Comparison of ENCODE assay signal across 8 cellular contexts in the genomic region with DNA sequence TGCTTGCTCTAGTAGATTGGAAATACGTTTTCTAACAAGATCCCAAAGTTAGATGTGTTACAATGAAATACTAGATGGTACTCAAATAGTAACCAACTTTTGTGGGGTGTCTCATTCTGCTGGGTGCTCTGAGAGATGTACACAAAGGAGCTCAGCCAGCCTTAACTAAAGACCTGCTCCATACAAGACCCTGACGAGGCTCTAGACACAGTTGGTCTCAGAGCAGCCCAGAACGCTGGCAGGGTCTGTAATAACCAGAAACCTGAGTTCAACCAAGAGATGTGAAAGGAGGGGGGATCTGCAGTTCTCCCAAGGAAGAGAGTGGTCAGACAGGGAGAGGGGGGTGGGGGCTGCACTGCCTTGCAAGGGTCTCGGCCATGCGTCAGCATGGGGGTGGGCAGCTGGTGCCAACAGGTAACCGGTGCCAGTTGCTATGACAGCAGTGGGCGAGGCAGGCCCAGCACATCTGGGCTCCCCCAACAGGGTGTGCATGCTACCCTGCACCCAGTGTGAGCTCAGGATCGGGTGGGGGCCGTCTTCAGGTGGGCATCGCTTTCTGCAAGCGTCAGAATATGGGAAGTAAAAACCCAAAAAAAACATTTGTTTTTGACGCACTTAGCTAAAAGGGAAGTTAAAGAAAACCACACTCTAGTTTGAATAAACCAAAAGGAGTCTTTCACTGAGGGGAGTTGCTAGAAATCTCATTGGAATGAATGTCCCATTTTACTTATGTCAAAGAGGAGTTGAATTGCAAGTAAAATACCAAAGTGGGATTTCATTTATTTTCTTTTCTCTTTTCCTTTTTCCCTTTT.
DNase-seq lines count a peak whose midpoint lies in the region; ATAC-seq and TF ChIP-seq lines count a peak whose summit lies in the region.

No MANE protein-coding gene starts in this region.

- peaks cover 0 to 18% (median 0%) of the 10 kb centered on the region in 3 donors for H3K36me3 ChIP-seq in Peyer's patch

- H3K9me3 ChIP-seq in Peyer's patch: no peaks in the 10 kb centered on the region

- DNase-seq in Peyer's patch (peak in 2 of 3 donors; percentile 91 to 93), left colon (peak in 1 of 2 donors; percentile 57), iPS-NIHi7 (ENCODE audit: extremely low spot score) (no peak), NCI-H446 treated with DMSO at 0.1 percent for 48 hours (lab: John Stamatoyannopoulos, UW) (no peak), iPS-NIHi11 (ENCODE audit: low spot score) (no peak), H4 (ENCODE audit: low spot score) (no peak)

- no peak for TF ChIP-seq POLR2A in Peyer's patch (IDR thresholded peaks at IDR 0.05)

- H3K4me3 ChIP-seq in Peyer's patch: peak overlapping the region in 1 of 4 donors; percentile 3

- TF ChIP-seq CTCF in Peyer's patch (IDR thresholded peaks at IDR 0.05): no peak

- intact Hi-C loops in left colon (cut with DNase I, micrococcal nuclease): no loop called here

- peaks cover 0 to 26% (median 12%) of the 10 kb centered on the region in 4 donors for H3K4me1 ChIP-seq in Peyer's patch

- ATAC-seq in GM18519 (IDR thresholded peaks at IDR 0.05; ENCODE audit: low FRiP score, unreplicated experiment) (peak; percentile 28), HG02678 (IDR thresholded peaks at IDR 0.05; ENCODE audit: unreplicated experiment) (peak; percentile 41), left colon (peak; percentile 6)

- no peaks in the 10 kb centered on the region for H3K27me3 ChIP-seq in Peyer's patch

- peak overlapping the region; percentile 54 to 85 (median 74) for H3K27ac ChIP-seq in Peyer's patch

Comparison
In these comparisons a context has a peak if more than half of its experiments do, and no peak if none do; other contexts are left out.
1. DNase-seq: peak in Peyer's patch (2 of 3); none in iPS-NIHi7 (single experiment), NCI-H446 treated with DMSO at 0.1 percent for 48 hours (single experiment), iPS-NIHi11 (single experiment) and H4 (single experiment).
2. Peak in every context shown above with its lines, with median percentiles within 50 percentile points of each other: ATAC-seq.